Comparison of ENCODE assay signal across 2 cellular contexts in genomic region chr16:86734559-86735480, GRCh38.
TF ChIP-seq lines count a peak whose summit lies in the region.

No MANE protein-coding gene starts in this region.

TF ChIP-seq in SK-N-SH, 30 proteins besides CTCF, POLR2A, EP300 and RAD21 (continued from another document):
- TF ChIP-seq MAX (IDR thresholded peaks at IDR 0.05; ENCODE audit: low read depth): no peak
- no peak for TF ChIP-seq NRF1 (IDR thresholded peaks at IDR 0.05; ENCODE audit: low read depth, low read length)
- no peak for TF ChIP-seq JUND (IDR thresholded peaks at IDR 0.05)
- TF ChIP-seq ZBTB33 (IDR thresholded peaks at IDR 0.05; ENCODE audit: borderline replicate concordance, low read depth): no peak
- no peak for TF ChIP-seq RCOR1 (IDR thresholded peaks at IDR 0.05; ENCODE audit: low read length)
- no peak for TF ChIP-seq GABPA (IDR thresholded peaks at IDR 0.05; ENCODE audit: low read depth)
- TF ChIP-seq SMC3 (IDR thresholded peaks at IDR 0.05; ENCODE audit: low read depth, low read length): no peak
- no peak for TF ChIP-seq USF2 (IDR thresholded peaks at IDR 0.05; ENCODE audit: borderline replicate concordance, low read depth, low read length)
- no peak for TF ChIP-seq CHD2 (IDR thresholded peaks at IDR 0.05; ENCODE audit: low read length, partially characterized antibody)
- TF ChIP-seq USF1 (IDR thresholded peaks at IDR 0.05; ENCODE audit: borderline replicate concordance, low read depth): no peak

TF ChIP-seq in SK-N-SH treated with all-trans-retinoic acid at 6 μM for 48 hours, 23 proteins besides CTCF, POLR2A, EP300 and RAD21 (continued from another document):
- no peak for TF ChIP-seq CSRNP3 (CRISPR knock-in tag; IDR thresholded peaks at IDR 0.05)
- TF ChIP-seq SNAI2 (CRISPR knock-in tag; IDR thresholded peaks at IDR 0.05): no peak
- no peak for TF ChIP-seq ZNF565 (CRISPR knock-in tag; conservative IDR thresholded peaks at IDR 0.05; ENCODE audit: low read depth)
- no peak for TF ChIP-seq RARB (CRISPR knock-in tag; IDR thresholded peaks at IDR 0.05)
- no peak for TF ChIP-seq ESRRG (CRISPR knock-in tag; IDR thresholded peaks at IDR 0.05)
TF ChIP-seq in SK-N-SH treated with all-trans-retinoic acid at 6 μM for 48 hours: peak in this region for 0.
